ENCODE assay signal across 1 cellular context in genomic region chr11:2419638-2420501, GRCh38.
TF ChIP-seq lines count a peak whose summit lies in the region.

No MANE protein-coding gene starts in this region.

TF ChIP-seq in H1, 55 proteins besides CTCF, POLR2A, EP300 and RAD21:
- no peak for TF ChIP-seq CHD1 (IDR thresholded peaks at IDR 0.05; ENCODE audit: low read depth, low read length)
- TF ChIP-seq YY1 (IDR thresholded peaks at IDR 0.05; ENCODE audit: low read depth, low read length) = no peak
- peak; percentile 65 for TF ChIP-seq TEAD4 (IDR thresholded peaks at IDR 0.05; ENCODE audit: low read depth, low read length)
- TF ChIP-seq EGR1 (IDR thresholded peaks at IDR 0.05; ENCODE audit: borderline replicate concordance, low read depth, low read length) = no peak
- TF ChIP-seq CREB1 (IDR thresholded peaks at IDR 0.05) = 0 out of 2 replicates have a peak, but pooled peaks have one; percentile 15
- no peak for TF ChIP-seq GTF2F1 (IDR thresholded peaks at IDR 0.05; ENCODE audit: borderline replicate concordance, low read depth, low read length)
- peak; percentile 74; the same call in 1 of the 2 replicates for TF ChIP-seq GABPA (IDR thresholded peaks at IDR 0.05; ENCODE audit: borderline replicate concordance, insufficient read depth, low read length)
TF ChIP-seq in H1: peak in this region for 3.
